Comparison of ENCODE assay signal across 38 cellular contexts in genomic region chr13:49897713-49898112, GRCh38.
"Had no signal": no experiment of that assay in that cellular context is flagged by ENCODE, and none has a peak within 500 bp of the region (broad histone marks: within the 10 kb centered on the region; RNA-seq: fewer than 3 reads in every experiment).

No MANE protein-coding gene starts in this region.

- H3K27ac ChIP-seq: adrenal gland, ascending aorta, body of pancreas, brain microvascular endothelial cell, breast epithelium, cardiac muscle cell had no signal

- H3K9me3 ChIP-seq: adrenal gland, ascending aorta, body of pancreas, breast epithelium had no signal

- H3K4me1 ChIP-seq: adrenal gland, ascending aorta, body of pancreas, breast epithelium had no signal

- H3K9me3 Mint-ChIP-seq: activated naive CD4-positive, alpha-beta T cell treated with anti-CD3 and anti-CD28 coated beads for 36 hours; activated naive CD4-positive, alpha-beta T cell treated with anti-CD3 and anti-CD28 coated beads, Interleukin-2, amount 10 ng/mL, durations not matched to agents 7 days and 5 days; activated naive CD4-positive, alpha-beta T cell treated with anti-CD3 and anti-CD28 coated beads, Interleukin-2, amount 50 U/mL, for 24 hours; activated naive CD4-positive, alpha-beta T cell treated with anti-CD3 and anti-CD28 coated beads, Interleukin-2, amount 50 U/mL, for 72 hours; activated naive CD8-positive, alpha-beta T cell treated with anti-CD3 and anti-CD28 coated beads for 36 hours; activated naive CD8-positive, alpha-beta T cell treated with anti-CD3 and anti-CD28 coated beads, Interleukin-2, amount 10 ng/mL, durations not matched to agents 7 days and 5 days; activated naive CD8-positive, alpha-beta T cell treated with anti-CD3 and anti-CD28 coated beads, Interleukin-2, amount 50 U/mL, for 24 hours; activated T-cell treated with anti-CD3 and anti-CD28 coated beads, Interleukin-2, amount 50 U/mL, for 4 hours; activated T-cell treated with anti-CD3 and anti-CD28 coated beads, Interleukin-2, amount 50 U/mL, for 72 hours; activated T-helper 1 cell treated with anti-CD3 and anti-CD28 coated beads, Interleukin-12 subunit alpha, Interleukin-12 subunit beta, Interleukin-2, Interleukin-4 antibody, amounts not matched to agents 30 ng/mL and 10 ng/mL and 1 ng/mL, durations not matched to agents 14 hours and 24 hours and 36 hours; activated T-helper 17 cell treated with anti-CD3 and anti-CD28 coated beads, Interleukin-2, amount 50 U/mL, for 72 hours; activated T-helper 2 cell treated with anti-CD3 and anti-CD28 coated beads, Interferon-gamma antibody, Interleukin-2, Interleukin-4, amounts not matched to agents 10 μg/mL and 5 μg/mL and 100 μg/mL, durations not matched to agents 14 hours and 24 hours and 36 hours; central memory CD8-positive, alpha-beta T cell had no signal

- H3K27ac Mint-ChIP-seq: activated naive CD4-positive, alpha-beta T cell treated with anti-CD3 and anti-CD28 coated beads for 36 hours; activated naive CD4-positive, alpha-beta T cell treated with anti-CD3 and anti-CD28 coated beads, Interleukin-2, amount 10 ng/mL, durations not matched to agents 7 days and 5 days; activated naive CD4-positive, alpha-beta T cell treated with anti-CD3 and anti-CD28 coated beads, Interleukin-2, amount 50 U/mL, for 24 hours; activated naive CD4-positive, alpha-beta T cell treated with anti-CD3 and anti-CD28 coated beads, Interleukin-2, amount 50 U/mL, for 72 hours; activated naive CD8-positive, alpha-beta T cell; activated naive CD8-positive, alpha-beta T cell treated with anti-CD3 and anti-CD28 coated beads for 36 hours; activated naive CD8-positive, alpha-beta T cell treated with anti-CD3 and anti-CD28 coated beads, Interleukin-2, amount 10 ng/mL, durations not matched to agents 7 days and 5 days; activated naive CD8-positive, alpha-beta T cell treated with anti-CD3 and anti-CD28 coated beads, Interleukin-2, amount 50 U/mL, for 24 hours; activated T-cell treated with anti-CD3 and anti-CD28 coated beads, Interleukin-2, amount 50 U/mL, for 72 hours; activated T-helper 1 cell treated with anti-CD3 and anti-CD28 coated beads, Interleukin-12 subunit alpha, Interleukin-12 subunit beta, Interleukin-2, Interleukin-4 antibody, amounts not matched to agents 30 ng/mL and 10 ng/mL and 1 ng/mL, durations not matched to agents 14 hours and 24 hours and 36 hours; activated T-helper 17 cell treated with anti-CD3 and anti-CD28 coated beads, Interleukin-2, amount 50 U/mL, for 72 hours; activated T-helper 2 cell treated with anti-CD3 and anti-CD28 coated beads, Interferon-gamma antibody, Interleukin-2, Interleukin-4, amounts not matched to agents 10 μg/mL and 5 μg/mL and 100 μg/mL, durations not matched to agents 14 hours and 24 hours and 36 hours; brain had no signal

- H3K36me3 Mint-ChIP-seq: activated naive CD4-positive, alpha-beta T cell treated with anti-CD3 and anti-CD28 coated beads, Interleukin-2, amount 10 ng/mL, durations not matched to agents 7 days and 5 days; activated naive CD4-positive, alpha-beta T cell treated with anti-CD3 and anti-CD28 coated beads, Interleukin-2, amount 50 U/mL, for 24 hours; activated naive CD4-positive, alpha-beta T cell treated with anti-CD3 and anti-CD28 coated beads, Interleukin-2, amount 50 U/mL, for 72 hours; activated naive CD8-positive, alpha-beta T cell; activated naive CD8-positive, alpha-beta T cell treated with anti-CD3 and anti-CD28 coated beads for 36 hours; activated naive CD8-positive, alpha-beta T cell treated with anti-CD3 and anti-CD28 coated beads, Interleukin-2, amount 10 ng/mL, durations not matched to agents 7 days and 5 days; brain had no signal

- H3K36me3 ChIP-seq: adrenal gland, ascending aorta, brain microvascular endothelial cell, breast epithelium, cardiac muscle cell had no signal

- ATAC-seq: activated naive CD4-positive, alpha-beta T cell treated with anti-CD3 and anti-CD28 coated beads, Interleukin-2, amount 50 U/mL, for 72 hours; activated naive CD8-positive, alpha-beta T cell treated with anti-CD3 and anti-CD28 coated beads, Interleukin-2, amount 50 U/mL, for 24 hours; activated T-cell treated with anti-CD3 and anti-CD28 coated beads, Interleukin-2, amount 50 U/mL, for 4 hours; activated T-cell treated with anti-CD3 and anti-CD28 coated beads, Interleukin-2, amount 50 U/mL, for 72 hours; activated T-helper 17 cell treated with anti-CD3 and anti-CD28 coated beads, Interleukin-2, amount 50 U/mL, for 72 hours; body of pancreas had no signal

- DNase-seq: activated effector memory CD4-positive, alpha-beta T cell treated with anti-CD3 and anti-CD28 coated beads, Interleukin-2, amount 50 U/mL, for 16 hours; activated effector memory CD4-positive, alpha-beta T cell treated with Interleukin-2 at 50 U/mL for 16 hours; activated gamma-delta T cell; activated gamma-delta T cell treated with Interleukin-2 at 50 U/mL for 16 hours; activated naive CD4-positive, alpha-beta T cell; activated naive CD4-positive, alpha-beta T cell treated with anti-CD3 and anti-CD28 coated beads for 36 hours; activated naive CD4-positive, alpha-beta T cell treated with anti-CD3 and anti-CD28 coated beads, Interleukin-2, amount 10 ng/mL, durations not matched to agents 7 days and 5 days; activated naive CD4-positive, alpha-beta T cell treated with anti-CD3 and anti-CD28 coated beads, Interleukin-2, amount 50 U/mL, for 16 hours; activated naive CD4-positive, alpha-beta T cell treated with Interleukin-2 at 50 U/mL for 16 hours; activated naive CD8-positive, alpha-beta T cell treated with anti-CD3 and anti-CD28 coated beads for 36 hours; activated naive CD8-positive, alpha-beta T cell treated with anti-CD3 and anti-CD28 coated beads, Interleukin-2, amount 10 ng/mL, durations not matched to agents 7 days and 5 days; activated naive CD8-positive, alpha-beta T cell treated with anti-CD3 and anti-CD28 coated beads, Interleukin-2, amount 50 U/mL, for 24 hours; activated T-cell treated with anti-CD3 and anti-CD28 coated beads, Interleukin-2, amount 50 U/mL, for 4 hours; activated T-cell treated with anti-CD3 and anti-CD28 coated beads, Interleukin-2, amount 50 U/mL, for 48 hours; activated T-cell treated with anti-CD3 and anti-CD28 coated beads, Interleukin-2, amount 50 U/mL, for 72 hours; adrenal gland; amniotic stem cell; amygdala; anterior cingulate cortex; aorta; body of pancreas; brain microvascular endothelial cell; caudate nucleus; central memory CD4-positive, alpha-beta T cell; cerebellar nuclear complex had no signal

- H3K4me1 Mint-ChIP-seq: activated naive CD4-positive, alpha-beta T cell treated with anti-CD3 and anti-CD28 coated beads, Interleukin-2, amount 10 ng/mL, durations not matched to agents 7 days and 5 days; activated naive CD4-positive, alpha-beta T cell treated with anti-CD3 and anti-CD28 coated beads, Interleukin-2, amount 50 U/mL, for 24 hours; activated naive CD8-positive, alpha-beta T cell treated with anti-CD3 and anti-CD28 coated beads for 36 hours; activated naive CD8-positive, alpha-beta T cell treated with anti-CD3 and anti-CD28 coated beads, Interleukin-2, amount 10 ng/mL, durations not matched to agents 7 days and 5 days; activated naive CD8-positive, alpha-beta T cell treated with anti-CD3 and anti-CD28 coated beads, Interleukin-2, amount 50 U/mL, for 24 hours; activated T-helper 17 cell treated with anti-CD3 and anti-CD28 coated beads, Interleukin-2, amount 50 U/mL, for 72 hours; brain; central memory CD8-positive, alpha-beta T cell had no signal

- H3K4me3 ChIP-seq: adrenal gland, ascending aorta, body of pancreas, breast epithelium, cardiac muscle cell had no signal

- H3K27me3 Mint-ChIP-seq: activated naive CD4-positive, alpha-beta T cell treated with anti-CD3 and anti-CD28 coated beads, Interleukin-2, amount 10 ng/mL, durations not matched to agents 7 days and 5 days; activated naive CD4-positive, alpha-beta T cell treated with anti-CD3 and anti-CD28 coated beads, Interleukin-2, amount 50 U/mL, for 24 hours; activated naive CD8-positive, alpha-beta T cell; activated naive CD8-positive, alpha-beta T cell treated with anti-CD3 and anti-CD28 coated beads for 36 hours; activated naive CD8-positive, alpha-beta T cell treated with anti-CD3 and anti-CD28 coated beads, Interleukin-2, amount 50 U/mL, for 24 hours had no signal

- H3K27me3 ChIP-seq: adrenal gland, ascending aorta, body of pancreas, brain microvascular endothelial cell, breast epithelium, cardiac muscle cell had no signal

- H3K4me3 Mint-ChIP-seq: activated naive CD4-positive, alpha-beta T cell treated with anti-CD3 and anti-CD28 coated beads for 36 hours; activated naive CD4-positive, alpha-beta T cell treated with anti-CD3 and anti-CD28 coated beads, Interleukin-2, amount 10 ng/mL, durations not matched to agents 7 days and 5 days; activated naive CD4-positive, alpha-beta T cell treated with anti-CD3 and anti-CD28 coated beads, Interleukin-2, amount 50 U/mL, for 24 hours; activated naive CD8-positive, alpha-beta T cell; activated naive CD8-positive, alpha-beta T cell treated with anti-CD3 and anti-CD28 coated beads for 36 hours; activated naive CD8-positive, alpha-beta T cell treated with anti-CD3 and anti-CD28 coated beads, Interleukin-2, amount 10 ng/mL, durations not matched to agents 7 days and 5 days; activated naive CD8-positive, alpha-beta T cell treated with anti-CD3 and anti-CD28 coated beads, Interleukin-2, amount 50 U/mL, for 24 hours; activated T-cell treated with anti-CD3 and anti-CD28 coated beads, Interleukin-2, amount 50 U/mL, for 4 hours; activated T-cell treated with anti-CD3 and anti-CD28 coated beads, Interleukin-2, amount 50 U/mL, for 72 hours; activated T-helper 1 cell treated with anti-CD3 and anti-CD28 coated beads, Interleukin-12 subunit alpha, Interleukin-12 subunit beta, Interleukin-2, Interleukin-4 antibody, amounts not matched to agents 30 ng/mL and 10 ng/mL and 1 ng/mL, durations not matched to agents 14 hours and 24 hours and 36 hours; activated T-helper 17 cell treated with anti-CD3 and anti-CD28 coated beads, Interleukin-2, amount 50 U/mL, for 72 hours; brain; central memory CD8-positive, alpha-beta T cell had no signal

- FAIRE-seq: astrocyte, colon had no signal
